In genomic region chr17:49512296-49513043, GRCh38 we compare ENCODE assay signal across 1 cellular context.
TF ChIP-seq lines count a peak whose summit lies in the region.

No MANE protein-coding gene starts in this region.

TF ChIP-seq in WTC11, 78 proteins besides CTCF, POLR2A, EP300 and RAD21 (continued from another document):
- TF ChIP-seq TP53 (CRISPR knock-in tag; IDR thresholded peaks at IDR 0.05) (no peak), NFYB (CRISPR knock-in tag; conservative IDR thresholded peaks at IDR 0.05; ENCODE audit: low read depth) (no peak), ZSCAN18 (CRISPR knock-in tag; IDR thresholded peaks at IDR 0.05) (no peak), TEAD4 (CRISPR knock-in tag; IDR thresholded peaks at IDR 0.05) (no peak), ZNF219 (CRISPR knock-in tag; IDR thresholded peaks at IDR 0.05; ENCODE audit: borderline replicate concordance) (no peak)
